8 cellular contexts compared by ENCODE assay signal in genomic region chr6:29847871-29848630, GRCh38. TPM values are rescaled to one million over a fixed set of nuclear protein-coding genes. Genes with fewer than 3 reads are reported as not detected.
DNase-seq lines count a peak whose midpoint lies in the region; ATAC-seq, FAIRE-seq and TF ChIP-seq lines count a peak whose summit lies in the region.

No MANE protein-coding gene starts in this region.

- no peaks in the 10 kb centered on the region for H3K36me3 Mint-ChIP-seq in activated B cell treated with CpG ODN at 0.5 μM for 24 hours (ENCODE audit: low read depth)

- ATAC-seq in activated B cell treated with CpG ODN at 0.5 μM for 24 hours (ENCODE audit: low read depth) = peak; percentile 84
- no peak for ATAC-seq in GM19351 (IDR thresholded peaks at IDR 0.05; ENCODE audit: unreplicated experiment)

- H3K36me3 ChIP-seq in breast epithelium = no peaks in the 10 kb centered on the region

- no peaks in the 10 kb centered on the region for H3K4me1 ChIP-seq in breast epithelium

- no peak overlapping the region for H3K27ac ChIP-seq in breast epithelium

- POLR2A ChIA-PET in activated B cell treated with CpG ODN at 0.5 μM for 24 hours (lab: Charles Lee) = interaction anchor here (1.2 to 1.5 kb wide), 3 partner anchors 117 to 158 kb away, joined by 3 to 5 read pairs (median 3); no protein-coding TSS in a partner anchor

- no peak overlapping the region for H3K4me3 Mint-ChIP-seq in activated B cell treated with CpG ODN at 0.5 μM for 24 hours

- peaks cover 3% of the 10 kb centered on the region for H3K9me3 Mint-ChIP-seq in activated B cell treated with CpG ODN at 0.5 μM for 24 hours

- peak; percentile 55 for DNase-seq in A172 (ENCODE audit: low spot score)
- peak; percentile 48 for DNase-seq in GM18507 (ENCODE audit: extremely low spot score, insufficient read length, low read depth)
- DNase-seq in NCI-H2171 treated with DMSO at 0.1 percent for 48 hours (lab: John Stamatoyannopoulos, UW) = peak; percentile 30
- peak; percentile 76 for DNase-seq in activated B cell treated with CpG ODN at 0.5 μM for 24 hours
- peak; percentile 47 to 69 for DNase-seq in breast epithelium (ENCODE audit: low spot score in 2 of 2)
- DNase-seq in iris pigment epithelial cell (ENCODE audit: low read depth) = peak; percentile 50
- peak; percentile 72 to 78 for DNase-seq in stimulated activated CD4-positive, alpha-beta T cell treated with anti-CD3 and anti-CD28 coated beads, Interleukin-1b, Interleukin-23, amount 100 ng/mL, for 1 hour (ENCODE audit: low read depth in 2 of 2)

- peaks cover 0 to 12% of the 10 kb centered on the region in 2 donors for H3K27me3 ChIP-seq in breast epithelium

- no peak overlapping the region for H3K4me3 ChIP-seq in breast epithelium

- H3K4me1 Mint-ChIP-seq in activated B cell treated with CpG ODN at 0.5 μM for 24 hours = peaks cover 8% of the 10 kb centered on the region

- TF ChIP-seq POLR2A in breast epithelium (IDR thresholded peaks at IDR 0.05) = no peak

- CTCF ChIA-PET in activated B cell treated with CpG ODN at 0.5 μM for 24 hours (lab: Charles Lee) = interaction anchor here (0.6 to 3.7 kb wide), 16 partner anchors 8 to 284 kb away, joined by 3 to 61 read pairs (median 4); no protein-coding TSS in a partner anchor

- intact Hi-C loops in activated B cell treated with CpG ODN at 0.5 μM for 24 hours (cut with micrococcal nuclease) = loop anchor here (1.0 to 2.0 kb wide), 5 partner anchors 94 to 323 kb away; partner anchors contain the start of gene HLA-A
- intact Hi-C loops in breast epithelium (cut with DNase I; ENCODE audit: low total_unique reads) = no loop called here

- FAIRE-seq in GM18507 (lab: Jason Lieb, UNC) = peak; percentile 75

- H3K9me3 ChIP-seq in breast epithelium = no peaks in the 10 kb centered on the region

- H3K27me3 Mint-ChIP-seq in activated B cell treated with CpG ODN at 0.5 μM for 24 hours = peaks cover 50% of the 10 kb centered on the region

- TF ChIP-seq CTCF in activated B cell treated with CpG ODN at 0.5 μM for 24 hours (IDR thresholded peaks at IDR 0.05) (peak; percentile 67), breast epithelium (IDR thresholded peaks at IDR 0.05) (peak; percentile 62 to 91 (median 89))

- peak overlapping the region; percentile 35 for H3K27ac Mint-ChIP-seq in activated B cell treated with CpG ODN at 0.5 μM for 24 hours

RNA-seq across cellular contexts. Expression of gene HLA-G, which starts 20.4 kb away (rescaled TPM):
- not detected in 2 replicates for total RNA-seq in A172 (2014; rRNA removed; shearing (Covaris generic))
- 5.4 and 8.5 TPM in 2 replicates for total RNA-seq in activated B cell treated with CpG ODN at 0.5 μM for 24 hours
- not detected for total RNA-seq in breast epithelium
